In the genomic region with DNA sequence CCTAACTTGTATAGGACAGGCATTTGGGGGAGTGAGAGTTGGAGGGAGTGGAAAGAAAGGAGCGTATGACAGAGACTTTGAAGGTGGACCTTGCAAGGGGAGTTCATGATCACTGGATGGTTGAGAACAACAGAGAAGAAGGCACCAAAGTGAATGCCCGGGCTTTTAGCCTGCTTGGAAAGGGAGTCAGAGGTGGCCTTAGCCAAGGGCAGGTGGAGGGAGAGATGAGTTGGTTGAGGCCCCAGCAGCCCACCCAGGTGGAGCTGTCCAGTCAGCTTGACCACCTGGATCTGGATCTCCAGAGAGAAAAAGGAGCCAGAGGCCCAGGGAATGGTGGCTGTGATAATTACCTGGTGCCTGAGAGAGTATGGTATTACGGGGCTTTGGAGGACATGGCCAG, we compare ENCODE assay signal across 16 cellular contexts.
DNase-seq lines count a peak whose midpoint lies in the region; ATAC-seq and TF ChIP-seq lines count a peak whose summit lies in the region.
"Had no signal": no experiment of that assay in that cellular context is flagged by ENCODE, and none has a peak within 500 bp of the region (broad histone marks: within the 10 kb centered on the region; RNA-seq: fewer than 3 reads in every experiment).

No MANE protein-coding gene starts in this region.

- intact Hi-C loops in activated CD4-positive, alpha-beta T cell treated with anti-CD3 and anti-CD28 coated beads for 36 hours (cut with DNase I, micrococcal nuclease): no loop called here
- intact Hi-C loops in CD4-positive, alpha-beta T cell (cut with DNase I, micrococcal nuclease): no loop called here
- intact Hi-C loops in activated CD8-positive, alpha-beta T cell treated with anti-CD3 and anti-CD28 coated beads for 36 hours (cut with micrococcal nuclease): no loop called here

- H3K27ac ChIP-seq in CD4-positive, alpha-beta T cell (ENCODE audit: low read depth, low read length): no peak overlapping the region

- no peak for TF ChIP-seq CTCF in CD4-positive, alpha-beta T cell (IDR thresholded peaks at IDR 0.05)
- no peak for TF ChIP-seq CTCF in activated CD8-positive, alpha-beta T cell treated with anti-CD3 and anti-CD28 coated beads for 36 hours (IDR thresholded peaks at IDR 0.05)
- no peak for TF ChIP-seq CTCF in GM20000 (IDR thresholded peaks at IDR 0.05; ENCODE audit: extremely low read depth, missing control alignments)

- no peaks in the 10 kb centered on the region for H3K27me3 ChIP-seq in CD4-positive, alpha-beta T cell (ENCODE audit: control insufficient read depth, insufficient read depth, low read length)
- H3K27me3 ChIP-seq: MG63 had no signal

- no peaks in the 10 kb centered on the region for H3K9me3 ChIP-seq in CD4-positive, alpha-beta T cell (ENCODE audit: control insufficient read depth, low read length)
- H3K9me3 ChIP-seq: MG63 had no signal

- DNase-seq in activated CD4-positive, alpha-beta T cell treated with anti-CD3 and anti-CD28 coated beads, Interleukin-2, amount 10 ng/mL, durations not matched to agents 7 days and 5 days: no peak
- no peak for DNase-seq in activated CD4-positive, alpha-beta T cell treated with anti-CD3 and anti-CD28 coated beads for 36 hours
- DNase-seq in CD4-positive, alpha-beta T cell: no peak
- DNase-seq in activated CD8-positive, alpha-beta T cell treated with anti-CD3 and anti-CD28 coated beads for 36 hours: no peak
- DNase-seq in immature natural killer cell: no peak
- DNase-seq in GM20000 (ENCODE audit: low spot score): no peak
- DNase-seq: IMR-90, Karpas-422, MG63, NCI-H1092, NCI-H146, NCI-H2081, NCI-H510A treated with DMSO at 0.1 percent for 48 hours had no signal

- peak overlapping the region; percentile 27 for H3K27ac Mint-ChIP-seq in activated CD4-positive, alpha-beta T cell treated with anti-CD3 and anti-CD28 coated beads, Interleukin-2, amount 10 ng/mL, durations not matched to agents 7 days and 5 days
- no peak overlapping the region for H3K27ac Mint-ChIP-seq in activated CD4-positive, alpha-beta T cell treated with anti-CD3 and anti-CD28 coated beads for 36 hours
- peak overlapping the region; percentile 35 for H3K27ac Mint-ChIP-seq in CD4-positive, alpha-beta T cell
- peak overlapping the region; percentile 23 for H3K27ac Mint-ChIP-seq in activated CD8-positive, alpha-beta T cell treated with anti-CD3 and anti-CD28 coated beads for 36 hours
- peak overlapping the region; percentile 52 to 73 (median 65) for H3K27ac Mint-ChIP-seq in immature natural killer cell

- no peaks in the 10 kb centered on the region for H3K9me3 Mint-ChIP-seq in activated CD4-positive, alpha-beta T cell treated with anti-CD3 and anti-CD28 coated beads, Interleukin-2, amount 10 ng/mL, durations not matched to agents 7 days and 5 days
- H3K9me3 Mint-ChIP-seq in activated CD4-positive, alpha-beta T cell treated with anti-CD3 and anti-CD28 coated beads for 36 hours (ENCODE audit: low read depth): no peaks in the 10 kb centered on the region
- no peaks in the 10 kb centered on the region for H3K9me3 Mint-ChIP-seq in CD4-positive, alpha-beta T cell
- H3K9me3 Mint-ChIP-seq in activated CD8-positive, alpha-beta T cell treated with anti-CD3 and anti-CD28 coated beads for 36 hours: no peaks in the 10 kb centered on the region
- H3K9me3 Mint-ChIP-seq in immature natural killer cell: no peaks in the 10 kb centered on the region

- H3K36me3 Mint-ChIP-seq in activated CD4-positive, alpha-beta T cell treated with anti-CD3 and anti-CD28 coated beads, Interleukin-2, amount 10 ng/mL, durations not matched to agents 7 days and 5 days (ENCODE audit: low read depth): peaks cover 65% of the 10 kb centered on the region
- peaks cover 16% of the 10 kb centered on the region for H3K36me3 Mint-ChIP-seq in activated CD4-positive, alpha-beta T cell treated with anti-CD3 and anti-CD28 coated beads for 36 hours (ENCODE audit: low read depth)
- peaks cover 93% of the 10 kb centered on the region for H3K36me3 Mint-ChIP-seq in CD4-positive, alpha-beta T cell (ENCODE audit: low read depth)
- peaks cover 11% of the 10 kb centered on the region for H3K36me3 Mint-ChIP-seq in activated CD8-positive, alpha-beta T cell treated with anti-CD3 and anti-CD28 coated beads for 36 hours (ENCODE audit: low read depth)
- peaks cover 16 to 44% (median 33%) of the 10 kb centered on the region in 3 donors for H3K36me3 Mint-ChIP-seq in immature natural killer cell

- no peaks in the 10 kb centered on the region for H3K4me1 Mint-ChIP-seq in activated CD4-positive, alpha-beta T cell treated with anti-CD3 and anti-CD28 coated beads, Interleukin-2, amount 10 ng/mL, durations not matched to agents 7 days and 5 days
- H3K4me1 Mint-ChIP-seq in activated CD4-positive, alpha-beta T cell treated with anti-CD3 and anti-CD28 coated beads for 36 hours: peaks cover 5% of the 10 kb centered on the region
- peaks cover 10% of the 10 kb centered on the region for H3K4me1 Mint-ChIP-seq in CD4-positive, alpha-beta T cell (ENCODE audit: low read depth)
- peaks cover under 1% of the 10 kb centered on the region for H3K4me1 Mint-ChIP-seq in activated CD8-positive, alpha-beta T cell treated with anti-CD3 and anti-CD28 coated beads for 36 hours (ENCODE audit: low read depth)
- H3K4me1 Mint-ChIP-seq in immature natural killer cell: peaks cover 2 to 38% of the 10 kb centered on the region in 2 donors

- H3K4me3 Mint-ChIP-seq in activated CD4-positive, alpha-beta T cell treated with anti-CD3 and anti-CD28 coated beads, Interleukin-2, amount 10 ng/mL, durations not matched to agents 7 days and 5 days: no peak overlapping the region
- H3K4me3 Mint-ChIP-seq in activated CD4-positive, alpha-beta T cell treated with anti-CD3 and anti-CD28 coated beads for 36 hours: no peak overlapping the region
- H3K4me3 Mint-ChIP-seq in CD4-positive, alpha-beta T cell: no peak overlapping the region
- H3K4me3 Mint-ChIP-seq in activated CD8-positive, alpha-beta T cell treated with anti-CD3 and anti-CD28 coated beads for 36 hours: no peak overlapping the region
- H3K4me3 Mint-ChIP-seq in immature natural killer cell: no peak overlapping the region

- H3K27me3 Mint-ChIP-seq in activated CD4-positive, alpha-beta T cell treated with anti-CD3 and anti-CD28 coated beads, Interleukin-2, amount 10 ng/mL, durations not matched to agents 7 days and 5 days: no peaks in the 10 kb centered on the region
- no peaks in the 10 kb centered on the region for H3K27me3 Mint-ChIP-seq in activated CD4-positive, alpha-beta T cell treated with anti-CD3 and anti-CD28 coated beads for 36 hours
- no peaks in the 10 kb centered on the region for H3K27me3 Mint-ChIP-seq in CD4-positive, alpha-beta T cell
- no peaks in the 10 kb centered on the region for H3K27me3 Mint-ChIP-seq in activated CD8-positive, alpha-beta T cell treated with anti-CD3 and anti-CD28 coated beads for 36 hours
- H3K27me3 Mint-ChIP-seq in immature natural killer cell (ENCODE audit: low read depth in 3 of 3): peaks cover 0 to 6% (median 0%) of the 10 kb centered on the region in 3 donors

- CTCF ChIA-PET in activated CD4-positive, alpha-beta T cell treated with anti-CD3 and anti-CD28 coated beads, Interleukin-2, amount 10 ng/mL, durations not matched to agents 7 days and 5 days (lab: Charles Lee): no interaction called here
- CTCF ChIA-PET in activated CD4-positive, alpha-beta T cell treated with anti-CD3 and anti-CD28 coated beads for 36 hours (lab: Charles Lee): interaction anchor here (0.8 to 1.6 kb wide), 3 partner anchors 16 to 126 kb away, joined by 3 read pairs; no protein-coding TSS in a partner anchor
- CTCF ChIA-PET in CD4-positive, alpha-beta T cell (lab: Charles Lee): no interaction called here
- CTCF ChIA-PET in activated CD8-positive, alpha-beta T cell treated with anti-CD3 and anti-CD28 coated beads for 36 hours (lab: Charles Lee): interaction anchor here (1.4 kb wide), 1 partner anchor 19 kb away, joined by 3 read pairs; no protein-coding TSS in a partner anchor

- POLR2A ChIA-PET in activated CD4-positive, alpha-beta T cell treated with anti-CD3 and anti-CD28 coated beads, Interleukin-2, amount 10 ng/mL, durations not matched to agents 7 days and 5 days (lab: Charles Lee): no interaction called here
- POLR2A ChIA-PET in activated CD4-positive, alpha-beta T cell treated with anti-CD3 and anti-CD28 coated beads for 36 hours (lab: Charles Lee): no interaction called here
- POLR2A ChIA-PET in CD4-positive, alpha-beta T cell (lab: Charles Lee): no interaction called here
- POLR2A ChIA-PET in activated CD8-positive, alpha-beta T cell treated with anti-CD3 and anti-CD28 coated beads for 36 hours (lab: Charles Lee): interaction anchor here (1.4 kb wide), 1 partner anchor 12 kb away, joined by 4 read pairs; no protein-coding TSS in a partner anchor

- ATAC-seq in activated CD4-positive, alpha-beta T cell treated with anti-CD3 and anti-CD28 coated beads for 36 hours: no peak
- no peak for ATAC-seq in CD4-positive, alpha-beta T cell (ENCODE audit: poor library complexity)
- no peak for ATAC-seq in activated CD8-positive, alpha-beta T cell treated with anti-CD3 and anti-CD28 coated beads for 36 hours
- ATAC-seq in HG02759 (IDR thresholded peaks at IDR 0.05; ENCODE audit: unreplicated experiment): no peak
- ATAC-seq in SK-N-SH treated with all-trans-retinoic acid at 6 μM for 48 hours: no peak
- ATAC-seq: Panc1 had no signal

TF ChIP-seq in SK-N-SH treated with all-trans-retinoic acid at 6 μM for 48 hours, 23 proteins besides CTCF, POLR2A, EP300 and RAD21:
- TF ChIP-seq ZFP30 (CRISPR knock-in tag; IDR thresholded peaks at IDR 0.05): no peak

Comparison
In these comparisons a context has a peak if more than half of its experiments do, and no peak if none do; other contexts are left out.
1. CTCF ChIA-PET loops: an anchor here in activated CD4-positive, alpha-beta T cell treated with anti-CD3 and anti-CD28 coated beads for 36 hours (0.8 to 1.6 kb wide) and activated CD8-positive, alpha-beta T cell treated with anti-CD3 and anti-CD28 coated beads for 36 hours (1.4 kb wide); none called in activated CD4-positive, alpha-beta T cell treated with anti-CD3 and anti-CD28 coated beads, Interleukin-2, amount 10 ng/mL, durations not matched to agents 7 days and 5 days and CD4-positive, alpha-beta T cell.